8 cellular contexts compared by ENCODE assay signal in the genomic region with DNA sequence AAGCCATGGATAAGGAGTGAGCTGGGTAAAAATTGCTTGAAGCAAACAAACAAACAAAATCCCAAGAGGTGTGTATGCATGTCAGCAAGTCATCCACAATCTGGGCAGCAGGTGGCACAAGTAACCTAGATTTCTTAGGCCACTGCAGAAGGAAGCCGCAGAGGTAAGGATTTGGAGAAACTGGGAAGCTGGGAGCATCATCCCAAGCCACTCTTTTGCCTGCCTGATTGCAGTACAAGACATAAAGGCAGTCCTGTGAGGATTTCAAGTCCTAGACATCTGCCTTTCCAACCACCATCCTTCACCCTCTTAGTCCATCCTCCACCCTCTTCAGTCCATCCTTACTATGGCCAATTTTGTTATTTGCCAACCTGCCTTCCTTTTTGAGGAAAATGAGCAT.
DNase-seq lines count a peak whose midpoint lies in the region; ATAC-seq lines count a peak whose summit lies in the region.

No MANE protein-coding gene starts in this region.

- no peak for ATAC-seq in GM19324 (IDR thresholded peaks at IDR 0.05; ENCODE audit: low FRiP score, unreplicated experiment)

- DNase-seq in CD1c-positive myeloid dendritic cell (ENCODE audit: extremely low spot score), result peak; percentile 58
- DNase-seq in H4 (ENCODE audit: low spot score), result peak; percentile 88
- DNase-seq in NCI-H345 treated with DMSO at 0.1 percent for 48 hours (lab: John Stamatoyannopoulos, UW; ENCODE audit: unreplicated experiment), result peak; percentile 49
- DNase-seq in anterior cingulate cortex (lab: John Stamatoyannopoulos, UW), result peak in 30 of 58 donors; percentile 6 to 83 (median 32)
- peak; percentile 33 for DNase-seq in hepatic stellate cell (ENCODE audit: low spot score)
- DNase-seq in smooth muscle cell of the brain vasculature (ENCODE audit: low read depth, low spot score), result peak; percentile 51
- no peak for DNase-seq in GOT3 (lab: John Stamatoyannopoulos, UW)
